Comparison of ENCODE assay signal across 1 cellular context in genomic region chrX:48958635-48959094, GRCh38.
TF ChIP-seq lines count a peak whose summit lies in the region.

No MANE protein-coding gene starts in this region.

TF ChIP-seq in GM23338, 12 proteins besides CTCF, POLR2A, EP300 and RAD21:
- TF ChIP-seq REST (IDR thresholded peaks at IDR 0.05; ENCODE audit: unreplicated experiment) = no peak
- TF ChIP-seq ZNF462 (CRISPR knock-in tag; IDR thresholded peaks at IDR 0.05) = no peak
- no peak for TF ChIP-seq ETS1 (IDR thresholded peaks at IDR 0.05)
- TF ChIP-seq ZNF114 (CRISPR knock-in tag; IDR thresholded peaks at IDR 0.05) = no peak
- TF ChIP-seq POLR2AphosphoS5 (IDR thresholded peaks at IDR 0.05; ENCODE audit: low read depth) = peak; percentile 46
- TF ChIP-seq ZNF331 (CRISPR knock-in tag; IDR thresholded peaks at IDR 0.05; ENCODE audit: low read depth) = no peak
